ENCODE assay signal across 7 cellular contexts in genomic region chr5:6715758-6716633, GRCh38. TPM values are rescaled to one million over a fixed set of nuclear protein-coding genes. Genes with fewer than 3 reads are reported as not detected.
DNase-seq lines count a peak whose midpoint lies in the region; ATAC-seq and TF ChIP-seq lines count a peak whose summit lies in the region.

No MANE protein-coding gene starts in this region.

- peaks cover 55 to 67% (median 61%) of the 10 kb centered on the region in 3 donors for H3K4me1 ChIP-seq in skeletal muscle tissue (ENCODE audit: control insufficient read depth in 3 of 3, insufficient read depth in 3 of 3, low read length in 3 of 3)

- TF ChIP-seq CTCF in HFFc6 (IDR thresholded peaks at IDR 0.05), result no peak
- TF ChIP-seq CTCF in fibroblast of mammary gland (conservative IDR thresholded peaks at IDR 0.05; ENCODE audit: control insufficient read depth, insufficient read depth, low read depth, low read length), result no peak

- no peaks in the 10 kb centered on the region for H3K9me3 ChIP-seq in skeletal muscle tissue (ENCODE audit: control insufficient read depth in 3 of 3, low read length in 3 of 3)

- no peak for ATAC-seq in esophagus mucosa
- ATAC-seq in HG03457 (IDR thresholded peaks at IDR 0.05; ENCODE audit: unreplicated experiment), result no peak

- peaks cover 0 to 3% (median 0%) of the 10 kb centered on the region in 3 donors for H3K36me3 ChIP-seq in skeletal muscle tissue (ENCODE audit: control insufficient read depth in 3 of 3, insufficient read depth in 3 of 3, low read length in 3 of 3)

- H3K27ac Mint-ChIP-seq in HFFc6, result peak overlapping the region; percentile 33
- peak overlapping the region; percentile 61 for H3K27ac Mint-ChIP-seq in T-helper 1 cell treated with Interleukin-12 subunit alpha and Interleukin-12 subunit beta and Interleukin-4 antibody, amounts not matched to agents 30 μg/mL and 1 μg/mL, for 36 hours

- H3K4me3 ChIP-seq in fibroblast of mammary gland (ENCODE audit: control insufficient read depth, low read depth, low read length) (peak overlapping the region; percentile 83), skeletal muscle tissue (ENCODE audit: low read length in 3 of 3) (peak overlapping the region; percentile 60 to 79 (median 70))

- peaks cover 71% of the 10 kb centered on the region for H3K4me1 Mint-ChIP-seq in HFFc6 (ENCODE audit: low read depth)
- H3K4me1 Mint-ChIP-seq in T-helper 1 cell treated with Interleukin-12 subunit alpha and Interleukin-12 subunit beta and Interleukin-4 antibody, amounts not matched to agents 30 μg/mL and 1 μg/mL, for 36 hours (ENCODE audit: low read depth), result peaks cover 57% of the 10 kb centered on the region

- H3K36me3 Mint-ChIP-seq in HFFc6 (ENCODE audit: low read depth), result peaks cover 8% of the 10 kb centered on the region; the same call in 1 of the 2 replicates
- H3K36me3 Mint-ChIP-seq in T-helper 1 cell treated with Interleukin-12 subunit alpha and Interleukin-12 subunit beta and Interleukin-4 antibody, amounts not matched to agents 30 μg/mL and 1 μg/mL, for 36 hours (ENCODE audit: low read depth), result peaks cover 14% of the 10 kb centered on the region

- H3K27me3 ChIP-seq in skeletal muscle tissue (ENCODE audit: control insufficient read depth in 3 of 3, insufficient read depth in 3 of 3, low read length in 3 of 3), result no peaks in the 10 kb centered on the region

- H3K9me3 Mint-ChIP-seq in HFFc6, result no peaks in the 10 kb centered on the region
- no peaks in the 10 kb centered on the region for H3K9me3 Mint-ChIP-seq in T-helper 1 cell treated with Interleukin-12 subunit alpha and Interleukin-12 subunit beta and Interleukin-4 antibody, amounts not matched to agents 30 μg/mL and 1 μg/mL, for 36 hours

- no peaks in the 10 kb centered on the region for H3K27me3 Mint-ChIP-seq in HFFc6 (ENCODE audit: insufficient read depth)
- no peaks in the 10 kb centered on the region for H3K27me3 Mint-ChIP-seq in T-helper 1 cell treated with Interleukin-12 subunit alpha and Interleukin-12 subunit beta and Interleukin-4 antibody, amounts not matched to agents 30 μg/mL and 1 μg/mL, for 36 hours (ENCODE audit: low read depth)

- DNase-seq in HFFc6, result no peak
- DNase-seq in fibroblast of mammary gland (ENCODE audit: low read depth), result no peak
- DNase-seq in iPS-NIHi7 (ENCODE audit: extremely low spot score), result no peak

- H3K27ac ChIP-seq in skeletal muscle tissue (ENCODE audit: low read depth, low read length), result peak overlapping the region; percentile 20

- peak overlapping the region; percentile 95 for H3K4me3 Mint-ChIP-seq in HFFc6
- H3K4me3 Mint-ChIP-seq in T-helper 1 cell treated with Interleukin-12 subunit alpha and Interleukin-12 subunit beta and Interleukin-4 antibody, amounts not matched to agents 30 μg/mL and 1 μg/mL, for 36 hours, result peak overlapping the region; percentile 85

- peak overlapping the region; percentile 65 to 79 (median 68) for H3K9ac ChIP-seq in skeletal muscle tissue (ENCODE audit: low read depth in 1 of 3, low read length in 3 of 3)

RNA-seq across cellular contexts. Expression of gene TENT4A, which starts 2.8 kb away (rescaled TPM):
- 10 to 100 TPM; 19.8 to 23.8 (median 21.7) TPM for total RNA-seq in HFFc6 (2021; fragmentation: NEBNext Ultra II Directional; extraction: Animal tissue kit (Norgen Biotek cat#: 25700))
- 15.1 TPM for total RNA-seq in skeletal muscle tissue
- 13.0 TPM for total RNA-seq in esophagus mucosa
